8 cellular contexts compared by ENCODE assay signal in genomic region chr9:136947955-136948510, GRCh38. TPM values are rescaled to one million over a fixed set of nuclear protein-coding genes. Genes with fewer than 3 reads are reported as not detected.
DNase-seq lines count a peak whose midpoint lies in the region; ATAC-seq and TF ChIP-seq lines count a peak whose summit lies in the region.

No MANE protein-coding gene starts in this region.

- no peak overlapping the region for H3K27ac ChIP-seq in CD8-positive, alpha-beta T cell (ENCODE audit: low read depth, low read length)
- H3K27ac ChIP-seq in gastrocnemius medialis, result peak overlapping the region; percentile 73 to 89 (median 76)

- peak in 1 of 7 experiments; percentile 11 for DNase-seq in CD8-positive, alpha-beta T cell
- peak; percentile 38 for DNase-seq in HFFc6
- peak; percentile 85 for DNase-seq in left ventricle myocardium superior
- DNase-seq in gastrocnemius medialis, result peak in 1 of 2 donors; percentile 38
- DNase-seq in activated effector memory CD4-positive, alpha-beta T cell treated with Interleukin-2 at 50 U/mL for 16 hours, result no peak
- DNase-seq in SIG-M5 (lab: John Stamatoyannopoulos, UW), result no peak
- no peak for DNase-seq in stimulated activated naive CD4-positive, alpha-beta T cell treated with Interleukin-2 at 50 U/mL for 16 hours (lab: John Stamatoyannopoulos, UW)

- H3K36me3 ChIP-seq in CD8-positive, alpha-beta T cell (ENCODE audit: insufficient read depth, low read length), result no peaks in the 10 kb centered on the region
- peaks cover 0 to under 1% of the 10 kb centered on the region in 2 donors for H3K36me3 ChIP-seq in gastrocnemius medialis

- H3K27me3 Mint-ChIP-seq in CD8-positive, alpha-beta T cell (ENCODE audit: low read depth), result no peaks in the 10 kb centered on the region
- peaks cover 2% of the 10 kb centered on the region; the same call in 1 of the 2 replicates for H3K27me3 Mint-ChIP-seq in HFFc6 (ENCODE audit: insufficient read depth)
- H3K27me3 Mint-ChIP-seq in activated T-helper 17 cell treated with anti-CD3 and anti-CD28 coated beads, Interleukin-2, amount 50 U/mL, for 72 hours, result no peaks in the 10 kb centered on the region

- TF ChIP-seq POLR2A in gastrocnemius medialis (IDR thresholded peaks at IDR 0.05), result no peak

- no peak overlapping the region for H3K4me3 ChIP-seq in CD8-positive, alpha-beta T cell (ENCODE audit: low read depth, low read length)
- H3K4me3 ChIP-seq in gastrocnemius medialis, result no peak overlapping the region

- H3K4me1 Mint-ChIP-seq in CD8-positive, alpha-beta T cell (ENCODE audit: low read depth), result peaks cover 16% of the 10 kb centered on the region
- peaks cover 10% of the 10 kb centered on the region for H3K4me1 Mint-ChIP-seq in HFFc6 (ENCODE audit: low read depth)
- no peaks in the 10 kb centered on the region for H3K4me1 Mint-ChIP-seq in activated T-helper 17 cell treated with anti-CD3 and anti-CD28 coated beads, Interleukin-2, amount 50 U/mL, for 72 hours

- no peak for TF ChIP-seq CTCF in CD8-positive, alpha-beta T cell (IDR thresholded peaks at IDR 0.05)
- TF ChIP-seq CTCF in HFFc6 (IDR thresholded peaks at IDR 0.05), result peak; percentile 46; the same call in 1 of the 2 replicates
- TF ChIP-seq CTCF in gastrocnemius medialis (IDR thresholded peaks at IDR 0.05 in 4 of 5, conservative IDR thresholded peaks at IDR 0.05 in 1 of 5), result peak in 4 of 5 experiments; percentile 26 to 52 (median 46)

- peak overlapping the region; percentile 22 for H3K4me3 Mint-ChIP-seq in CD8-positive, alpha-beta T cell
- H3K4me3 Mint-ChIP-seq in HFFc6, result peak overlapping the region; percentile 14; the same call in 1 of the 2 replicates
- peak overlapping the region; percentile 73 for H3K4me3 Mint-ChIP-seq in activated T-helper 17 cell treated with anti-CD3 and anti-CD28 coated beads, Interleukin-2, amount 50 U/mL, for 72 hours

- POLR2A ChIA-PET in CD8-positive, alpha-beta T cell (lab: Charles Lee), result interaction anchor here (0.8 to 2.9 kb wide), 7 partner anchors 11 to 87 kb away, joined by 4 to 9 read pairs (median 7); partner anchors contain the start of genes ABCA2, CLIC3 and PAXX

- no peaks in the 10 kb centered on the region for H3K27me3 ChIP-seq in CD8-positive, alpha-beta T cell (ENCODE audit: insufficient read depth, low read length)
- no peaks in the 10 kb centered on the region for H3K27me3 ChIP-seq in gastrocnemius medialis

- H3K9me3 Mint-ChIP-seq in CD8-positive, alpha-beta T cell, result no peaks in the 10 kb centered on the region
- H3K9me3 Mint-ChIP-seq in HFFc6, result no peaks in the 10 kb centered on the region
- H3K9me3 Mint-ChIP-seq in activated T-helper 17 cell treated with anti-CD3 and anti-CD28 coated beads, Interleukin-2, amount 50 U/mL, for 72 hours, result no peaks in the 10 kb centered on the region

- intact Hi-C loops in CD8-positive, alpha-beta T cell (cut with DNase I, micrococcal nuclease), result loop anchor here (1.0 to 2.0 kb wide), 2 partner anchors 19 to 87 kb away; no protein-coding TSS in a partner anchor
- intact Hi-C loops in left ventricle myocardium superior (cut with micrococcal nuclease) (no loop called here), gastrocnemius medialis (cut with DNase I; ENCODE audit: low total_unique reads) (no loop called here)

- H3K4me1 ChIP-seq in CD8-positive, alpha-beta T cell (ENCODE audit: insufficient read depth, low read length), result peaks cover 22% of the 10 kb centered on the region
- H3K4me1 ChIP-seq in gastrocnemius medialis, result peaks cover 12 to 37% of the 10 kb centered on the region in 2 donors

- ATAC-seq in CD8-positive, alpha-beta T cell, result no peak
- ATAC-seq in activated T-helper 17 cell treated with anti-CD3 and anti-CD28 coated beads, Interleukin-2, amount 50 U/mL, for 72 hours (replicated peaks), result no peak
- ATAC-seq in left ventricle myocardium superior (no peak), gastrocnemius medialis (no peak)

- CTCF ChIA-PET in CD8-positive, alpha-beta T cell (lab: Charles Lee), result interaction anchor here (0.8 to 4.1 kb wide), 17 partner anchors 8 to 356 kb away, joined by 3 to 68 read pairs (median 5); partner anchors contain the start of genes ABCA2 and CLIC3

- H3K27ac Mint-ChIP-seq in CD8-positive, alpha-beta T cell, result no peak overlapping the region
- peak overlapping the region; percentile 66; the same call in 1 of the 2 replicates for H3K27ac Mint-ChIP-seq in HFFc6
- no peak overlapping the region for H3K27ac Mint-ChIP-seq in activated T-helper 17 cell treated with anti-CD3 and anti-CD28 coated beads, Interleukin-2, amount 50 U/mL, for 72 hours

- H3K9me3 ChIP-seq in CD8-positive, alpha-beta T cell (ENCODE audit: low read length), result no peaks in the 10 kb centered on the region
- no peaks in the 10 kb centered on the region for H3K9me3 ChIP-seq in gastrocnemius medialis

- in situ Hi-C loops in gastrocnemius medialis (cut with MboI; ENCODE audit: low sequenced_read_pairs in 4 of 4), result loop anchor here in 2 of 4 donors (10.0 to 25.0 kb wide), 2 partner anchors 87 to 161 kb away; partner anchors contain the start of genes CCDC183 (in 1 of the 2), FUT7 (in 1 of the 2) and TMEM141 (in 1 of the 2)

- H3K36me3 Mint-ChIP-seq in CD8-positive, alpha-beta T cell, result peaks cover 3% of the 10 kb centered on the region
- H3K36me3 Mint-ChIP-seq in HFFc6 (ENCODE audit: low read depth), result no peaks in the 10 kb centered on the region
- peaks cover 4% of the 10 kb centered on the region for H3K36me3 Mint-ChIP-seq in activated T-helper 17 cell treated with anti-CD3 and anti-CD28 coated beads, Interleukin-2, amount 50 U/mL, for 72 hours (ENCODE audit: low read depth)

RNA-seq across cellular contexts. Expression of gene C8G, which starts 3.0 kb away (rescaled TPM):
- not detected for total RNA-seq in CD8-positive, alpha-beta T cell
- 1 to 10 TPM in 3 of 6 experiments, under 1 TPM in 3; 0.51 to 1.8 (median 0.97) TPM for total RNA-seq in HFFc6 (2021; fragmentation: NEBNext Ultra II Directional; extraction: Animal tissue kit (Norgen Biotek cat#: 25700))
- 1 to 10 TPM in 1 of 2 donors, not detected in 1; 3.1 TPM for total RNA-seq in activated T-helper 17 cell treated with anti-CD3 and anti-CD28 coated beads, Interleukin-2, amount 50 U/mL, for 72 hours
- total RNA-seq in left ventricle myocardium superior (2.2 TPM), gastrocnemius medialis (1 to 10 TPM in 2 of 4 donors, not detected in 2; 1.7 to 5.2 TPM)

RNA-seq across cellular contexts. Expression of gene FBXW5, which starts 3.5 kb away (rescaled TPM):
- total RNA-seq in CD8-positive, alpha-beta T cell, result 10 to 100 TPM; 38.4 to 39.5 TPM
- 100 to 1,000 TPM in 1 of 6 experiments, 10 to 100 TPM in 5; 89.1 to 102 (median 94.4) TPM for total RNA-seq in HFFc6 (2021; fragmentation: NEBNext Ultra II Directional; extraction: Animal tissue kit (Norgen Biotek cat#: 25700))
- total RNA-seq in activated T-helper 17 cell treated with anti-CD3 and anti-CD28 coated beads, Interleukin-2, amount 50 U/mL, for 72 hours, result 10 to 100 TPM; 91.0 to 99.2 TPM
- total RNA-seq in left ventricle myocardium superior (162 TPM), gastrocnemius medialis (100 to 1,000 TPM; 329 to 469 (median 435) TPM)

RNA-seq across cellular contexts. Expression of gene LCN12, which starts 4.0 kb away (rescaled TPM):
- total RNA-seq in CD8-positive, alpha-beta T cell, result 1 to 10 TPM; 1.0 to 2.4 TPM
- total RNA-seq in HFFc6 (2021; fragmentation: NEBNext Ultra II Directional; extraction: Animal tissue kit (Norgen Biotek cat#: 25700)), result under 1 TPM in 2 of 6 experiments, not detected in 4; 0.14 to 0.31 TPM
- 1 to 10 TPM in 1 of 2 donors, under 1 TPM in 1; 0.54 to 2.4 TPM for total RNA-seq in activated T-helper 17 cell treated with anti-CD3 and anti-CD28 coated beads, Interleukin-2, amount 50 U/mL, for 72 hours
- 3.6 TPM for total RNA-seq in left ventricle myocardium superior
- total RNA-seq in gastrocnemius medialis, result not detected

RNA-seq across cellular contexts. Expression of gene PTGDS, which starts 29.3 kb away (rescaled TPM):
- total RNA-seq in CD8-positive, alpha-beta T cell, result 1 to 10 TPM; 7.5 to 7.8 TPM
- total RNA-seq in HFFc6 (2021; fragmentation: NEBNext Ultra II Directional; extraction: Animal tissue kit (Norgen Biotek cat#: 25700)), result not detected
- 1 to 10 TPM in 1 of 2 donors, not detected in 1; 1.3 TPM for total RNA-seq in activated T-helper 17 cell treated with anti-CD3 and anti-CD28 coated beads, Interleukin-2, amount 50 U/mL, for 72 hours
- 5,424 TPM for total RNA-seq in left ventricle myocardium superior
- 10 to 100 TPM in 3 of 4 donors, 1 to 10 TPM in 1; 2.3 to 35.2 (median 27.0) TPM for total RNA-seq in gastrocnemius medialis

RNA-seq across cellular contexts. Expression of gene LCNL1, which starts 34.8 kb away (rescaled TPM):
- total RNA-seq in CD8-positive, alpha-beta T cell, result under 1 TPM; 0.30 to 0.58 TPM
- not detected for total RNA-seq in HFFc6 (2021; fragmentation: NEBNext Ultra II Directional; extraction: Animal tissue kit (Norgen Biotek cat#: 25700))
- total RNA-seq in activated T-helper 17 cell treated with anti-CD3 and anti-CD28 coated beads, Interleukin-2, amount 50 U/mL, for 72 hours, result under 1 TPM in 1 of 2 donors, not detected in 1; 0.11 TPM
- total RNA-seq in left ventricle myocardium superior (18.3 TPM), gastrocnemius medialis (under 1 TPM in 1 of 4 donors, not detected in 3; 0.10 TPM)

Comparison
In these comparisons a context has a peak if more than half of its experiments do, and no peak if none do; other contexts are left out.
1. DNase-seq: peak in HFFc6 (single experiment) and left ventricle myocardium superior (single experiment); none in activated effector memory CD4-positive, alpha-beta T cell treated with Interleukin-2 at 50 U/mL for 16 hours (single experiment), SIG-M5 (single experiment) and stimulated activated naive CD4-positive, alpha-beta T cell treated with Interleukin-2 at 50 U/mL for 16 hours (single experiment).
2. H3K4me3 Mint-ChIP-seq: peak in every context shown above with its lines; median percentile 73 in activated T-helper 17 cell treated with anti-CD3 and anti-CD28 coated beads, Interleukin-2, amount 50 U/mL, for 72 hours; 22 in CD8-positive, alpha-beta T cell; 14 in HFFc6.
3. intact Hi-C loops: an anchor here in CD8-positive, alpha-beta T cell (1.0 to 2.0 kb wide); none called in left ventricle myocardium superior and gastrocnemius medialis.